Comparison of ENCODE assay signal across 8 cellular contexts in genomic region chr12:93377252-93377542, GRCh38. TPM values are rescaled to one million over a fixed set of nuclear protein-coding genes. Genes with fewer than 3 reads are reported as not detected.
DNase-seq lines count a peak whose midpoint lies in the region; ATAC-seq and TF ChIP-seq lines count a peak whose summit lies in the region.

No MANE protein-coding gene starts in this region.

- H3K36me3 ChIP-seq in heart right ventricle (no peaks in the 10 kb centered on the region), sigmoid colon (no peaks in the 10 kb centered on the region)

- H3K36me3 Mint-ChIP-seq in activated CD4-positive, alpha-beta memory T cell treated with anti-CD3 and anti-CD28 coated beads, Interleukin-2, amount 10 ng/mL, durations not matched to agents 7 days and 5 days (ENCODE audit: low read depth) = peaks cover 7% of the 10 kb centered on the region

- POLR2A ChIA-PET in activated CD4-positive, alpha-beta memory T cell treated with anti-CD3 and anti-CD28 coated beads, Interleukin-2, amount 10 ng/mL, durations not matched to agents 7 days and 5 days (lab: Charles Lee) = interaction anchor here (1.1 kb wide), 1 partner anchor 14 kb away, joined by 3 read pairs; no protein-coding TSS in a partner anchor

- H3K27me3 Mint-ChIP-seq in activated CD4-positive, alpha-beta memory T cell treated with anti-CD3 and anti-CD28 coated beads, Interleukin-2, amount 10 ng/mL, durations not matched to agents 7 days and 5 days = peaks cover 2% of the 10 kb centered on the region

- H3K9me3 ChIP-seq in heart right ventricle (no peaks in the 10 kb centered on the region), sigmoid colon (no peaks in the 10 kb centered on the region)

- H3K4me3 Mint-ChIP-seq in activated CD4-positive, alpha-beta memory T cell treated with anti-CD3 and anti-CD28 coated beads, Interleukin-2, amount 10 ng/mL, durations not matched to agents 7 days and 5 days = peak overlapping the region; percentile 79

- H3K4me1 Mint-ChIP-seq in activated CD4-positive, alpha-beta memory T cell treated with anti-CD3 and anti-CD28 coated beads, Interleukin-2, amount 10 ng/mL, durations not matched to agents 7 days and 5 days = peaks cover 30% of the 10 kb centered on the region

- peaks cover 0 to 65% (median 35%) of the 10 kb centered on the region in 9 donors for H3K4me1 ChIP-seq in heart right ventricle
- peaks cover 4 to 45% (median 26%) of the 10 kb centered on the region in 4 donors for H3K4me1 ChIP-seq in sigmoid colon

- intact Hi-C loops in heart right ventricle (cut with DNase I) = loop anchor here in 5 of 10 donors (2.0 to 10.0 kb wide), 10 partner anchors 72 to 252 kb away; no protein-coding TSS in a partner anchor
- intact Hi-C loops in sigmoid colon (cut with DNase I) = loop anchor here (5.0 to 10.0 kb wide), 3 partner anchors 195 to 452 kb away; partner anchors contain the start of gene EEA1

- no peaks in the 10 kb centered on the region for H3K9me3 Mint-ChIP-seq in activated CD4-positive, alpha-beta memory T cell treated with anti-CD3 and anti-CD28 coated beads, Interleukin-2, amount 10 ng/mL, durations not matched to agents 7 days and 5 days

- H3K27ac ChIP-seq in heart right ventricle = peak overlapping the region; percentile 82 to 97 (median 94)
- peak overlapping the region; percentile 94 to 97 (median 96) for H3K27ac ChIP-seq in sigmoid colon

- ATAC-seq in heart right ventricle = peak in 6 of 8 donors; percentile 2 to 45 (median 38)
- no peak for ATAC-seq in GM21825 (IDR thresholded peaks at IDR 0.05; ENCODE audit: unreplicated experiment)

- TF ChIP-seq CTCF in GM12865 (IDR thresholded peaks at IDR 0.05; ENCODE audit: insufficient read depth, low read depth, low read length, missing control alignments) (no peak), heart right ventricle (IDR thresholded peaks at IDR 0.05) (no peak), sigmoid colon (IDR thresholded peaks at IDR 0.05) (no peak)

- CTCF ChIA-PET in activated CD4-positive, alpha-beta memory T cell treated with anti-CD3 and anti-CD28 coated beads, Interleukin-2, amount 10 ng/mL, durations not matched to agents 7 days and 5 days (lab: Charles Lee) = interaction anchor here (0.7 to 1.1 kb wide), 4 partner anchors 19 to 725 kb away, joined by 3 read pairs; no protein-coding TSS in a partner anchor

- DNase-seq in GM12865 (ENCODE audit: low read depth) (no peak), heart right ventricle (no peak), sigmoid colon (no peak), A172 (ENCODE audit: low spot score) (no peak), NCI-H146 (lab: John Stamatoyannopoulos, UW) (no peak), NCI-H510A (lab: John Stamatoyannopoulos, UW) (no peak)
- no peak for DNase-seq in activated CD4-positive, alpha-beta memory T cell treated with anti-CD3 and anti-CD28 coated beads, Interleukin-2, amount 10 ng/mL, durations not matched to agents 7 days and 5 days

- H3K4me3 ChIP-seq in GM12865 (ENCODE audit: low read depth, low read length) = peak overlapping the region; percentile 66
- H3K4me3 ChIP-seq in heart right ventricle = peak overlapping the region; percentile 15 to 93 (median 83)
- H3K4me3 ChIP-seq in sigmoid colon = peak overlapping the region; percentile 52 to 93 (median 80)

- H3K27ac Mint-ChIP-seq in activated CD4-positive, alpha-beta memory T cell treated with anti-CD3 and anti-CD28 coated beads, Interleukin-2, amount 10 ng/mL, durations not matched to agents 7 days and 5 days = no peak overlapping the region

- 5 to 7% methylated on average over 13 of the region's 13 CpGs for WGBS in heart right ventricle, 2 donors
- WGBS in sigmoid colon, 2 donors = 2 to 7% methylated on average over 13 of the region's 13 CpGs

- no peak for TF ChIP-seq EP300 in sigmoid colon (IDR thresholded peaks at IDR 0.05)

- H3K27me3 ChIP-seq in heart right ventricle (no peaks in the 10 kb centered on the region), sigmoid colon (no peaks in the 10 kb centered on the region)

- TF ChIP-seq POLR2A in sigmoid colon (IDR thresholded peaks at IDR 0.05) = no peak

RNA-seq across cellular contexts. Expression of gene NUDT4, which starts 0.5 kb away (rescaled TPM):
- total RNA-seq in activated CD4-positive, alpha-beta memory T cell treated with anti-CD3 and anti-CD28 coated beads, Interleukin-2, amount 10 ng/mL, durations not matched to agents 7 days and 5 days = 10 to 100 TPM; 44.2 to 47.3 TPM
- total RNA-seq in heart right ventricle (100 to 1,000 TPM; 171 to 663 (median 245) TPM), sigmoid colon (10 to 100 TPM; 45.7 to 50.8 (median 48.3) TPM)
- polyA plus RNA-seq in heart right ventricle (100 to 1,000 TPM in 1 of 2 donors, 10 to 100 TPM in 1; 61.1 to 128 TPM), sigmoid colon (10 to 100 TPM; 46.0 to 83.7 (median 67.9) TPM)
- 25.6 and 26.3 TPM in 2 replicates for total RNA-seq in A172 (2014; rRNA removed; shearing (Covaris generic))
